Comparison of ENCODE assay signal across 17 cellular contexts in the genomic region with DNA sequence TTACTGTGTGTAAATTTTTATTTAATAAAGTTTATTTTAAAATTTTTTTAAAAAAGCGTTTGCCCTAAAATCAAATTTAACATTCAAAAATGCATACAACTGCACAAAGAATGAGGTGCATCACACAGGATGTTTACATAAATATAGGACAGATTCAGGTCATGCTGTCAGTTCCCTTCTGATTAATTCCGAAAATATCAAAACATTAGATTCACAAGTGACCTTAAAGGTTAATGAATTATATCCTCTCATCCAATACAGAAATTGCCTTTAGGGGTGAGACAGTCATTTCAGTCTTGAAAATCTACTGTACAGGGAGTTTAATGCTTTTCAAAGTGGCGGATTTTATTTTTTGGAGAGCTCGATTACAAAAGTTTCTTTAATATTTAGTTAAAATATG.
DNase-seq lines count a peak whose midpoint lies in the region; ATAC-seq and TF ChIP-seq lines count a peak whose summit lies in the region.
"Had no signal": no experiment of that assay in that cellular context is flagged by ENCODE, and none has a peak within 500 bp of the region (broad histone marks: within the 10 kb centered on the region; RNA-seq: fewer than 3 reads in every experiment).

No MANE protein-coding gene starts in this region.

- no peak overlapping the region for H3K27ac Mint-ChIP-seq in natural killer cell
- H3K27ac Mint-ChIP-seq: CD4-positive, alpha-beta memory T cell; GM23338 had no signal

- H3K4me1 Mint-ChIP-seq in natural killer cell, result no peaks in the 10 kb centered on the region
- H3K4me1 Mint-ChIP-seq: CD4-positive, alpha-beta memory T cell; GM23338 had no signal

- peaks cover 2 to 4% of the 10 kb centered on the region in 2 donors for H3K9me3 Mint-ChIP-seq in natural killer cell
- H3K9me3 Mint-ChIP-seq: GM23338 had no signal

- no peak overlapping the region for H3K4me3 Mint-ChIP-seq in natural killer cell
- H3K4me3 Mint-ChIP-seq: CD4-positive, alpha-beta memory T cell; GM23338 had no signal

- TF ChIP-seq CTCF in natural killer cell (IDR thresholded peaks at IDR 0.05), result no peak

- DNase-seq in M059J (ENCODE audit: low read depth) (peak; percentile 6), iris pigment epithelial cell (ENCODE audit: low read depth) (peak; percentile 5), natural killer cell (no peak), left colon (no peak), T-helper 9 cell (no peak)
- DNase-seq: BE2C; CD4-positive, alpha-beta memory T cell; DMS79; GF-D8; H7; Karpas-422 had no signal

- intact Hi-C loops in natural killer cell (cut with micrococcal nuclease) (no loop called here), left colon (cut with DNase I, micrococcal nuclease) (loop anchor here in 1 of 2 donors (10.0 kb wide), 1 partner anchor 374 kb away; no protein-coding TSS in a partner anchor)

- H3K27me3 Mint-ChIP-seq in natural killer cell (ENCODE audit: low read depth in 2 of 2), result no peaks in the 10 kb centered on the region
- H3K27me3 Mint-ChIP-seq: CD4-positive, alpha-beta memory T cell had no signal

- ATAC-seq in GM19463 (IDR thresholded peaks at IDR 0.05; ENCODE audit: unreplicated experiment) (peak; percentile 67), HG02938 (IDR thresholded peaks at IDR 0.05; ENCODE audit: unreplicated experiment) (peak; percentile 71), natural killer cell (no peak), left colon (no peak)
- ATAC-seq in activated CD4-positive, CD25-positive, alpha-beta regulatory T cell treated with anti-CD3 and anti-CD28 coated beads, Interleukin-2, amount 50 U/mL, for 24 hours, result no peak
- ATAC-seq: A549, GM23338, K562 had no signal

- no peaks in the 10 kb centered on the region for H3K36me3 Mint-ChIP-seq in natural killer cell
- H3K36me3 Mint-ChIP-seq: CD4-positive, alpha-beta memory T cell had no signal

Comparison
In these comparisons a context has a peak if more than half of its experiments do, and no peak if none do; other contexts are left out.
1. ATAC-seq: peak in GM19463 (single experiment) and HG02938 (single experiment); none in natural killer cell (0 of 3), activated CD4-positive, CD25-positive, alpha-beta regulatory T cell treated with anti-CD3 and anti-CD28 coated beads, Interleukin-2, amount 50 U/mL, for 24 hours (0 of 2) and left colon (single experiment).
2. DNase-seq: peak in M059J (single experiment) and iris pigment epithelial cell (single experiment); none in natural killer cell (single experiment), left colon (0 of 2) and T-helper 9 cell (single experiment).